1 cellular context compared by ENCODE assay signal in the genomic region with DNA sequence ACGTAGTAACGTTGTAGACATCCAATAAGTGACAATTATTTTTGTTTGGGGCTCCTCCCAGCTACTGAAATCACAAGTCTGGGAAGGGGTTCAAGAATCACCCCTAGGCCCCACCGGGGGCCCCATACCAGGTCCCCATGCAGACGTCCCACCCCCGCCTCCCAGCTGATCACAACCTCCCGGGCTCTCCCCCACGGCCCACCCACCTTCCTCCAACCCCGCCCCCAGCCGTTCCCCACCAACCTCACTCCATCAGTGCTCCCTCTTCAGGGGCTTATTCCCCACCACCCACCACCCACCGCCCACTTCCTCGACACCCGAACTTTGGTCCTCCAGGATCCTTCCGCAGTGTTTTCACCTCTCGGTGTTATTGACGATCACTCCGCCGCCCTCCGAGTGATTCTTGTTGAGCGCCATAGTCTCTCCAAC.
TF ChIP-seq lines count a peak whose summit lies in the region.

No MANE protein-coding gene starts in this region.

TF ChIP-seq in HepG2, 621 proteins besides CTCF, POLR2A, EP300 and RAD21:
- TF ChIP-seq, protein P1, sequence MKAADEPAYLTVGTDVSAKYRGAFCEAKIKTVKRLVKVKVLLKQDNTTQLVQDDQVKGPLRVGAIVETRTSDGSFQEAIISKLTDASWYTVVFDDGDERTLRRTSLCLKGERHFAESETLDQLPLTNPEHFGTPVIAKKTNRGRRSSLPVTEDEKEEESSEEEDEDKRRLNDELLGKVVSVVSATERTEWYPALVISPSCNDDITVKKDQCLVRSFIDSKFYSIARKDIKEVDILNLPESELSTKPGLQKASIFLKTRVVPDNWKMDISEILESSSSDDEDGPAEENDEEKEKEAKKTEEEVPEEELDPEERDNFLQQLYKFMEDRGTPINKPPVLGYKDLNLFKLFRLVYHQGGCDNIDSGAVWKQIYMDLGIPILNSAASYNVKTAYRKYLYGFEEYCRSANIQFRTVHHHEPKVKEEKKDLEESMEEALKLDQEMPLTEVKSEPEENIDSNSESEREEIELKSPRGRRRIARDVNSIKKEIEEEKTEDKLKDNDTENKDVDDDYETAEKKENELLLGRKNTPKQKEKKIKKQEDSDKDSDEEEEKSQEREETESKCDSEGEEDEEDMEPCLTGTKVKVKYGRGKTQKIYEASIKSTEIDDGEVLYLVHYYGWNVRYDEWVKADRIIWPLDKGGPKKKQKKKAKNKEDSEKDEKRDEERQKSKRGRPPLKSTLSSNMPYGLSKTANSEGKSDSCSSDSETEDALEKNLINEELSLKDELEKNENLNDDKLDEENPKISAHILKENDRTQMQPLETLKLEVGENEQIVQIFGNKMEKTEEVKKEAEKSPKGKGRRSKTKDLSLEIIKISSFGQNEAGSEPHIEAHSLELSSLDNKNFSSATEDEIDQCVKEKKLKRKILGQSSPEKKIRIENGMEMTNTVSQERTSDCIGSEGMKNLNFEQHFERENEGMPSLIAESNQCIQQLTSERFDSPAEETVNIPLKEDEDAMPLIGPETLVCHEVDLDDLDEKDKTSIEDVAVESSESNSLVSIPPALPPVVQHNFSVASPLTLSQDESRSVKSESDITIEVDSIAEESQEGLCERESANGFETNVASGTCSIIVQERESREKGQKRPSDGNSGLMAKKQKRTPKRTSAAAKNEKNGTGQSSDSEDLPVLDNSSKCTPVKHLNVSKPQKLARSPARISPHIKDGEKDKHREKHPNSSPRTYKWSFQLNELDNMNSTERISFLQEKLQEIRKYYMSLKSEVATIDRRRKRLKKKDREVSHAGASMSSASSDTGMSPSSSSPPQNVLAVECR (CRISPR knock-in tag; IDR thresholded peaks at IDR 0.05; ENCODE audit: borderline replicate concordance) = no peak
- TF ChIP-seq SIN3A (IDR thresholded peaks at IDR 0.05; ENCODE audit: borderline replicate concordance, low read depth, low read length) (peak; percentile 26; the same call in 1 of the 2 replicates), ZBTB7A (CRISPR knock-in tag; IDR thresholded peaks at IDR 0.05) (peak; percentile 60; the same call in 1 of the 2 replicates), SRSF1 (optimal IDR thresholded peaks at IDR 0.05; ENCODE audit: low read depth, low read length) (no peak), ZFP82 (CRISPR knock-in tag; IDR thresholded peaks at IDR 0.05; ENCODE audit: borderline replicate concordance) (peak; percentile 22; the same call in 1 of the 2 replicates), HNF4A (CRISPR knock-in tag; IDR thresholded peaks at IDR 0.05) (peak; percentile 10; the same call in 1 of the 2 replicates), CHD2 (IDR thresholded peaks at IDR 0.05; ENCODE audit: low read depth, low read length) (peak; percentile 72), TGIF2 (CRISPR knock-in tag; IDR thresholded peaks at IDR 0.05) (0 out of 2 replicates have a peak, but pooled peaks have one; percentile 11), GFI1 (CRISPR knock-in tag; IDR thresholded peaks at IDR 0.05; ENCODE audit: borderline replicate concordance) (no peak), PHF8 (CRISPR knock-in tag; IDR thresholded peaks at IDR 0.05) (peak; percentile 48; the same call in 1 of the 2 replicates)
- TF ChIP-seq, protein P2, sequence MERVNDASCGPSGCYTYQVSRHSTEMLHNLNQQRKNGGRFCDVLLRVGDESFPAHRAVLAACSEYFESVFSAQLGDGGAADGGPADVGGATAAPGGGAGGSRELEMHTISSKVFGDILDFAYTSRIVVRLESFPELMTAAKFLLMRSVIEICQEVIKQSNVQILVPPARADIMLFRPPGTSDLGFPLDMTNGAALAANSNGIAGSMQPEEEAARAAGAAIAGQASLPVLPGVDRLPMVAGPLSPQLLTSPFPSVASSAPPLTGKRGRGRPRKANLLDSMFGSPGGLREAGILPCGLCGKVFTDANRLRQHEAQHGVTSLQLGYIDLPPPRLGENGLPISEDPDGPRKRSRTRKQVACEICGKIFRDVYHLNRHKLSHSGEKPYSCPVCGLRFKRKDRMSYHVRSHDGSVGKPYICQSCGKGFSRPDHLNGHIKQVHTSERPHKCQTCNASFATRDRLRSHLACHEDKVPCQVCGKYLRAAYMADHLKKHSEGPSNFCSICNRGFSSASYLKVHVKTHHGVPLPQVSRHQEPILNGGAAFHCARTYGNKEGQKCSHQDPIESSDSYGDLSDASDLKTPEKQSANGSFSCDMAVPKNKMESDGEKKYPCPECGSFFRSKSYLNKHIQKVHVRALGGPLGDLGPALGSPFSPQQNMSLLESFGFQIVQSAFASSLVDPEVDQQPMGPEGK (CRISPR knock-in tag; IDR thresholded peaks at IDR 0.05) = peak; percentile 62
- TF ChIP-seq, protein P3, sequence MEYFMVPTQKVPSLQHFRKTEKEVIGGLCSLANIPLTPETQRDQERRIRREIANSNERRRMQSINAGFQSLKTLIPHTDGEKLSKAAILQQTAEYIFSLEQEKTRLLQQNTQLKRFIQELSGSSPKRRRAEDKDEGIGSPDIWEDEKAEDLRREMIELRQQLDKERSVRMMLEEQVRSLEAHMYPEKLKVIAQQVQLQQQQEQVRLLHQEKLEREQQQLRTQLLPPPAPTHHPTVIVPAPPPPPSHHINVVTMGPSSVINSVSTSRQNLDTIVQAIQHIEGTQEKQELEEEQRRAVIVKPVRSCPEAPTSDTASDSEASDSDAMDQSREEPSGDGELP (IDR thresholded peaks at IDR 0.05; ENCODE audit: borderline replicate concordance, low read depth) = peak; percentile 71
